8 cellular contexts compared by ENCODE assay signal in genomic region chr20:21125849-21126840, GRCh38.
DNase-seq lines count a peak whose midpoint lies in the region; ATAC-seq lines count a peak whose summit lies in the region.

A gene with protein sequence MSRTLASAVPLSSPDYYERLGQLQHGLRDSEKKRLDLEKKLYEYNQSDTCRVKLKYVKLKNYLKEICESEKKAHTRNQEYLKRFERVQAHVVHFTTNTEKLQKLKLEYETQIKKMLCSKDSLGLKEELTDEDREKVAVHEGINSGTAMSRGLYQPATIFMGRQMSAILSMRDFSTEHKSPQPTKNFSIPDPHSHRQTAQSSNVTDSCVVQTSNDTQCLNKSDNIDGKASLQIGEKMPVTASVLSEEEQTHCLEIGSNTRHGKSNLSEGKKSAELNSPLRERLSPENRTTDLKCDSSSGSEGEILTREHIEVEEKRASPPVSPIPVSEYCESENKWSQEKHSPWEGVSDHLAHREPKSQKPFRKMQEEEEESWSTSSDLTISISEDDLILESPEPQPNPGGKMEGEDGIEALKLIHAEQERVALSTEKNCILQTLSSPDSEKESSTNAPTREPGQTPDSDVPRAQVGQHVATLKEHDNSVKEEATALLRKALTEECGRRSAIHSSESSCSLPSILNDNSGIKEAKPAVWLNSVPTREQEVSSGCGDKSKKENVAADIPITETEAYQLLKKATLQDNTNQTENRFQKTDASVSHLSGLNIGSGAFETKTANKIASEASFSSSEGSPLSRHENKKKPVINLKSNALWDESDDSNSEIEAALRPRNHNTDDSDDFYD (plus strand): TSS chr20:21126082. CDS start chr20:21126116, 34 bp downstream.

- DNase-seq in AG20443 (ENCODE audit: low spot score) (peak; percentile 99), NCI-H446 (lab: John Stamatoyannopoulos, UW) (peak; percentile 89 to 96), cerebellar nuclear complex (lab: John Stamatoyannopoulos, UW) (peak; percentile 76 to 80), kidney glomerular epithelial cell (lab: John Stamatoyannopoulos, UW) (peak; percentile 87)
- DNase-seq in stimulated activated CD4-positive, alpha-beta T cell treated with anti-CD3 and anti-CD28 coated beads, Interleukin-1b, Interleukin-23, amount 100 ng/mL, for 1 hour (ENCODE audit: low read depth in 2 of 2) = peak; percentile 97 to 98

- ATAC-seq in GM19035 (IDR thresholded peaks at IDR 0.05; ENCODE audit: unreplicated experiment) (peak; percentile 96), HG03354 (IDR thresholded peaks at IDR 0.05; ENCODE audit: poor library complexity, severe bottlenecking, unreplicated experiment) (peak; percentile 97)
- ATAC-seq in activated CD4-positive, CD25-positive, alpha-beta regulatory T cell treated with anti-CD3 and anti-CD28 coated beads, Interleukin-2, amount 50 U/mL, for 24 hours = peak; percentile 97 to 98

Comparison
In these comparisons a context has a peak if more than half of its experiments do, and no peak if none do; other contexts are left out.
1. Peak in every context shown above with its lines: DNase-seq and ATAC-seq.